In genomic region chr16:48405153-48405552, GRCh38 we compare ENCODE assay signal across 1 cellular context.
TF ChIP-seq lines count a peak whose summit lies in the region.

No MANE protein-coding gene starts in this region.

TF ChIP-seq in HepG2, 621 proteins besides CTCF, POLR2A, EP300 and RAD21 (continued from another document):
- TF ChIP-seq ZNF770 (CRISPR knock-in tag; IDR thresholded peaks at IDR 0.05) (peak; percentile 96), NRL (CRISPR knock-in tag; IDR thresholded peaks at IDR 0.05; ENCODE audit: borderline replicate concordance) (no peak), MEIS1 (CRISPR knock-in tag; IDR thresholded peaks at IDR 0.05; ENCODE audit: borderline replicate concordance) (no peak), ZNF749 (CRISPR knock-in tag; IDR thresholded peaks at IDR 0.05; ENCODE audit: borderline replicate concordance) (no peak), DDIT3 (CRISPR knock-in tag; IDR thresholded peaks at IDR 0.05) (no peak), TEAD3 (CRISPR knock-in tag; optimal IDR thresholded peaks at IDR 0.05; ENCODE audit: borderline replicate concordance) (no peak), NFE2 (CRISPR knock-in tag; IDR thresholded peaks at IDR 0.05) (no peak), GRHL1 (CRISPR knock-in tag; conservative IDR thresholded peaks at IDR 0.05) (no peak), ZNF501 (CRISPR knock-in tag; IDR thresholded peaks at IDR 0.05) (no peak), FOSL2 (CRISPR knock-in tag; IDR thresholded peaks at IDR 0.05) (peak; percentile 82), ATRX (CRISPR knock-in tag; IDR thresholded peaks at IDR 0.05; ENCODE audit: borderline replicate concordance) (no peak), JDP2 (CRISPR knock-in tag; IDR thresholded peaks at IDR 0.05; ENCODE audit: borderline replicate concordance) (no peak), BCL3 (CRISPR knock-in tag; IDR thresholded peaks at IDR 0.05) (0 out of 2 replicates have a peak, but pooled peaks have one; percentile 44), ZNF33A (CRISPR knock-in tag; IDR thresholded peaks at IDR 0.05; ENCODE audit: borderline replicate concordance) (no peak), ARID2 (CRISPR knock-in tag; IDR thresholded peaks at IDR 0.05; ENCODE audit: borderline replicate concordance) (no peak), ZNF776 (CRISPR knock-in tag; IDR thresholded peaks at IDR 0.05) (no peak), NFE2L1 (CRISPR knock-in tag; IDR thresholded peaks at IDR 0.05; ENCODE audit: borderline replicate concordance) (no peak), AHDC1 (CRISPR knock-in tag; IDR thresholded peaks at IDR 0.05; ENCODE audit: borderline replicate concordance) (no peak), ZFP91 (CRISPR knock-in tag; IDR thresholded peaks at IDR 0.05; ENCODE audit: borderline replicate concordance) (no peak), SOX6 (IDR thresholded peaks at IDR 0.05) (no peak), SOX6 (CRISPR knock-in tag; IDR thresholded peaks at IDR 0.05) (peak; percentile 27; the same call in 1 of the 2 replicates), KDM1A (CRISPR knock-in tag; IDR thresholded peaks at IDR 0.05) (peak; percentile 47; the same call in 1 of the 2 replicates), NFATC3 (CRISPR knock-in tag; IDR thresholded peaks at IDR 0.05) (no peak), GATAD1 (CRISPR knock-in tag; IDR thresholded peaks at IDR 0.05) (no peak), ZIK1 (CRISPR knock-in tag; IDR thresholded peaks at IDR 0.05; ENCODE audit: borderline replicate concordance, low read depth) (no peak), ZNF367 (CRISPR knock-in tag; IDR thresholded peaks at IDR 0.05; ENCODE audit: borderline replicate concordance) (no peak), ATF3 (CRISPR knock-in tag; IDR thresholded peaks at IDR 0.05) (no peak), ZNF589 (CRISPR knock-in tag; conservative IDR thresholded peaks at IDR 0.05) (no peak), FOXA3 (CRISPR knock-in tag; IDR thresholded peaks at IDR 0.05) (0 out of 2 replicates have a peak, but pooled peaks have one; percentile 5), ZNF468 (CRISPR knock-in tag; IDR thresholded peaks at IDR 0.05) (no peak)
